Comparison of ENCODE assay signal across 29 cellular contexts in genomic region chr20:20679306-20679705, GRCh38.
"Had no signal": no experiment of that assay in that cellular context is flagged by ENCODE, and none has a peak within 500 bp of the region (broad histone marks: within the 10 kb centered on the region; RNA-seq: fewer than 3 reads in every experiment).

No MANE protein-coding gene starts in this region.

- H3K4me3 Mint-ChIP-seq: activated B cell treated with CpG ODN at 0.5 μM for 24 hours; activated CD4-positive, alpha-beta T cell treated with anti-CD3 and anti-CD28 coated beads, Interleukin-2, amount 10 ng/mL, durations not matched to agents 24 days and 14 days; activated naive CD8-positive, alpha-beta T cell treated with anti-CD3 and anti-CD28 coated beads, Interleukin-2, amount 50 U/mL, for 24 hours; central memory CD8-positive, alpha-beta T cell had no signal

- H3K9me3 ChIP-seq: ascending aorta, body of pancreas, MG63, SJSA1 had no signal

- DNase-seq: activated B cell treated with CpG ODN at 0.5 μM for 24 hours; activated CD4-positive, alpha-beta T cell treated with anti-CD3 and anti-CD28 coated beads for 1 hour; activated CD4-positive, alpha-beta T cell treated with anti-CD3 and anti-CD28 coated beads, Interleukin-2, amount 10 ng/mL, durations not matched to agents 24 days and 14 days; activated CD4-positive, alpha-beta T cell treated with anti-CD3 and anti-CD28 coated beads, Interleukin-2, amount 50 U/mL, for 48 hours; activated CD8-positive, alpha-beta memory T cell treated with anti-CD3 and anti-CD28 coated beads for 24 hours; activated effector memory CD4-positive, alpha-beta T cell treated with Interleukin-2 at 50 U/mL for 16 hours; activated naive CD4-positive, alpha-beta T cell; activated naive CD8-positive, alpha-beta T cell treated with anti-CD3 and anti-CD28 coated beads, Interleukin-2, amount 50 U/mL, for 24 hours; activated T-cell treated with anti-CD3 and anti-CD28 coated beads, Interleukin-2, amount 50 U/mL, for 48 hours; amniotic stem cell; body of pancreas; MG63; MV-4-11; NCI-H1092 treated with DMSO at 0.1 percent for 48 hours; NCI-H1436; NCI-H1694 treated with DMSO at 0.1 percent for 48 hours; NCI-H2029 treated with DMSO at 0.1 percent for 48 hours; NCI-H446; NCI-H524; PC-3; SHP77; T-helper 2 cell; T1000 had no signal

- H3K27me3 Mint-ChIP-seq: activated B cell treated with CpG ODN at 0.5 μM for 24 hours; activated CD4-positive, alpha-beta T cell treated with anti-CD3 and anti-CD28 coated beads, Interleukin-2, amount 10 ng/mL, durations not matched to agents 24 days and 14 days; activated naive CD8-positive, alpha-beta T cell treated with anti-CD3 and anti-CD28 coated beads, Interleukin-2, amount 50 U/mL, for 24 hours; central memory CD8-positive, alpha-beta T cell had no signal

- H3K27me3 ChIP-seq: ascending aorta, body of pancreas, MG63, SJSA1 had no signal

- H3K9me3 Mint-ChIP-seq: activated B cell treated with CpG ODN at 0.5 μM for 24 hours; activated CD4-positive, alpha-beta T cell treated with anti-CD3 and anti-CD28 coated beads, Interleukin-2, amount 10 ng/mL, durations not matched to agents 24 days and 14 days; activated naive CD4-positive, alpha-beta T cell treated with anti-CD3 and anti-CD28 coated beads, Interleukin-2, amount 50 U/mL, for 72 hours; activated naive CD8-positive, alpha-beta T cell treated with anti-CD3 and anti-CD28 coated beads, Interleukin-2, amount 50 U/mL, for 24 hours; central memory CD8-positive, alpha-beta T cell had no signal

- H3K4me3 ChIP-seq: ascending aorta, body of pancreas, MG63, SJSA1 had no signal

- ATAC-seq: activated naive CD4-positive, alpha-beta T cell treated with anti-CD3 and anti-CD28 coated beads, Interleukin-2, amount 50 U/mL, for 72 hours; activated naive CD8-positive, alpha-beta T cell treated with anti-CD3 and anti-CD28 coated beads, Interleukin-2, amount 50 U/mL, for 24 hours; body of pancreas; PC-3; SK-N-SH treated with all-trans-retinoic acid at 6 μM for 48 hours had no signal

- H3K27ac Mint-ChIP-seq: activated B cell treated with CpG ODN at 0.5 μM for 24 hours; activated CD4-positive, alpha-beta T cell treated with anti-CD3 and anti-CD28 coated beads, Interleukin-2, amount 10 ng/mL, durations not matched to agents 24 days and 14 days; activated naive CD8-positive, alpha-beta T cell treated with anti-CD3 and anti-CD28 coated beads, Interleukin-2, amount 50 U/mL, for 24 hours had no signal

- H3K27ac ChIP-seq: ascending aorta, body of pancreas, KMS-11, SJSA1 had no signal

- H3K4me1 ChIP-seq: ascending aorta, body of pancreas, SJSA1 had no signal

- H3K36me3 ChIP-seq: MG63, SJSA1 had no signal
